ENCODE assay signal across 21 cellular contexts in genomic region chr9:125391704-125392103, GRCh38.
DNase-seq lines count a peak whose midpoint lies in the region; TF ChIP-seq lines count a peak whose summit lies in the region.
"Had no signal": no experiment of that assay in that cellular context is flagged by ENCODE, and none has a peak within 500 bp of the region (broad histone marks: within the 10 kb centered on the region; RNA-seq: fewer than 3 reads in every experiment).

No MANE protein-coding gene starts in this region.

- TF ChIP-seq CTCF in epithelial cell of esophagus (IDR thresholded peaks at IDR 0.05; ENCODE audit: insufficient read depth, low read depth, low read length, missing control alignments): no peak

- DNase-seq in D341Med (ENCODE audit: low spot score): peak; percentile 11
- peak; percentile 17 for DNase-seq in HCEC 1CT
- peak; percentile 29 for DNase-seq in NCI-H226
- peak; percentile 43 for DNase-seq in epithelial cell of esophagus (ENCODE audit: low read depth)
- no peak for DNase-seq in NCI-H1048 (lab: John Stamatoyannopoulos, UW)
- no peak for DNase-seq in NCI-H1105 (lab: John Stamatoyannopoulos, UW)
- DNase-seq in activated effector memory CD4-positive, alpha-beta T cell treated with Interleukin-2 at 50 U/mL for 16 hours: no peak
- DNase-seq in cerebellar cortex (ENCODE audit: low spot score): no peak
- DNase-seq: CD4-positive, CD25-positive, alpha-beta regulatory T cell; DMS53; GDM1; GM23248; NCI-H2081; NCI-H2171 treated with DMSO at 0.1 percent for 48 hours; NCI-H526 treated with DMSO at 0.1 percent for 48 hours; Peyer's patch; SIG-M5 had no signal

- H3K4me3 ChIP-seq in epithelial cell of esophagus (ENCODE audit: low read length): no peak overlapping the region
- H3K4me3 ChIP-seq: BLaER1, GM12878, GM23248, HAP-1, Peyer's patch, SK-N-MC had no signal

Comparison
In these comparisons a context has a peak if more than half of its experiments do, and no peak if none do; other contexts are left out.
1. DNase-seq: peak in D341Med (single experiment), HCEC 1CT (single experiment), NCI-H226 (single experiment) and epithelial cell of esophagus (single experiment); none in NCI-H1048 (single experiment), NCI-H1105 (single experiment), activated effector memory CD4-positive, alpha-beta T cell treated with Interleukin-2 at 50 U/mL for 16 hours (single experiment) and cerebellar cortex (single experiment).